In genomic region chr10:103917326-103918052, GRCh38 we compare ENCODE assay signal across 8 cellular contexts. TPM values are rescaled to one million over a fixed set of nuclear protein-coding genes. Genes with fewer than 3 reads are reported as not detected.
DNase-seq lines count a peak whose midpoint lies in the region; ATAC-seq and TF ChIP-seq lines count a peak whose summit lies in the region.

No MANE protein-coding gene starts in this region.

- no peak for DNase-seq in activated T-cell treated with anti-CD3 and anti-CD28 coated beads, Interleukin-2, amount 50 U/mL, for 24 hours
- no peak for DNase-seq in activated T-cell treated with anti-CD3 and anti-CD28 coated beads, Interleukin-2, amount 50 U/mL, for 48 hours
- DNase-seq in OCI-LY7 (ENCODE audit: low spot score) = peak; percentile 55
- no peak for DNase-seq in cardiac fibroblast (ENCODE audit: low read depth in 2 of 2)
- no peak for DNase-seq in left lobe of liver (ENCODE audit: low spot score)
- DNase-seq in stimulated activated naive CD8-positive, alpha-beta T cell treated with anti-CD3 and anti-CD28 coated beads, Interleukin-15, amount 100 ng/mL, for 72 hours = no peak
- no peak for DNase-seq in epidermal melanocyte (ENCODE audit: insufficient read length, low spot score)

- CTCF ChIA-PET in OCI-LY7 (lab: Charles Lee; ENCODE audit: unreplicated experiment) = interaction anchor here (0.5 to 1.2 kb wide), 2 partner anchors 53 to 167 kb away, joined by 3 to 5 read pairs; no protein-coding TSS in a partner anchor

- H4K20me1 ChIP-seq in OCI-LY7 (ENCODE audit: insufficient read depth, low read length) = no peaks in the 10 kb centered on the region

- peaks cover 9% of the 10 kb centered on the region for H3K9me3 Mint-ChIP-seq in activated T-cell treated with anti-CD3 and anti-CD28 coated beads, Interleukin-2, amount 50 U/mL, for 24 hours
- peaks cover 7 to 8% of the 10 kb centered on the region in 2 donors for H3K9me3 Mint-ChIP-seq in stimulated activated naive CD8-positive, alpha-beta T cell treated with anti-CD3 and anti-CD28 coated beads, Interleukin-15, amount 100 ng/mL, for 72 hours

- TF ChIP-seq CTCF in OCI-LY7 (conservative IDR thresholded peaks at IDR 0.05; ENCODE audit: low read length) = no peak
- no peak for TF ChIP-seq CTCF in cardiac fibroblast (IDR thresholded peaks at IDR 0.05; ENCODE audit: low read depth, low read length)

- H3K4me3 ChIP-seq in OCI-LY7 (ENCODE audit: low read depth, low read length, poor library complexity, severe bottlenecking) (peak overlapping the region; percentile 75), cardiac fibroblast (replicated peaks in 1 of 2; ENCODE audit: low read depth in 2 of 2, low read length in 2 of 2) (peak overlapping the region; percentile 73 to 74)

- H3K9me3 ChIP-seq in OCI-LY7 (ENCODE audit: low read length) = peaks cover 15% of the 10 kb centered on the region

- POLR2A ChIA-PET in OCI-LY7 (lab: Charles Lee) = interaction anchor here (0.6 to 1.7 kb wide), 7 partner anchors 50 to 530 kb away, joined by 3 to 11 read pairs (median 5); partner anchors contain the start of gene SFR1

- peaks cover 47% of the 10 kb centered on the region for H3K4me1 Mint-ChIP-seq in activated T-cell treated with anti-CD3 and anti-CD28 coated beads, Interleukin-2, amount 50 U/mL, for 24 hours (ENCODE audit: low read depth)
- H3K4me1 Mint-ChIP-seq in stimulated activated naive CD8-positive, alpha-beta T cell treated with anti-CD3 and anti-CD28 coated beads, Interleukin-15, amount 100 ng/mL, for 72 hours = peaks cover 41% of the 10 kb centered on the region

- H3K27ac Mint-ChIP-seq in activated T-cell treated with anti-CD3 and anti-CD28 coated beads, Interleukin-2, amount 50 U/mL, for 24 hours = peak overlapping the region; percentile 97
- H3K27ac Mint-ChIP-seq in stimulated activated naive CD8-positive, alpha-beta T cell treated with anti-CD3 and anti-CD28 coated beads, Interleukin-15, amount 100 ng/mL, for 72 hours = peak overlapping the region; percentile 79 to 95

- peaks cover 15% of the 10 kb centered on the region; the same call in 1 of the 2 replicates for H3K79me2 ChIP-seq in OCI-LY7 (ENCODE audit: insufficient read depth, low read depth, low read length)

- H3K4me2 ChIP-seq in OCI-LY7 (ENCODE audit: low read length) = peak overlapping the region; percentile 99

- BruUV-seq in OCI-LY7 (replicated peaks; lab: Mats Ljungman, UMichigan) = no TSS peak

- H3K4me3 Mint-ChIP-seq in activated T-cell treated with anti-CD3 and anti-CD28 coated beads, Interleukin-2, amount 50 U/mL, for 24 hours = peak overlapping the region; percentile 91
- peak overlapping the region; percentile 92 to 96 for H3K4me3 Mint-ChIP-seq in stimulated activated naive CD8-positive, alpha-beta T cell treated with anti-CD3 and anti-CD28 coated beads, Interleukin-15, amount 100 ng/mL, for 72 hours

- ATAC-seq in HG02885 (IDR thresholded peaks at IDR 0.05; ENCODE audit: poor library complexity, unreplicated experiment) = peak; percentile 10
- peak; percentile 44 for ATAC-seq in left lobe of liver
- peak; percentile 16 for ATAC-seq in stimulated activated naive CD8-positive, alpha-beta T cell treated with anti-CD3 and anti-CD28 coated beads, Interleukin-15, amount 100 ng/mL, for 72 hours

- peaks cover 47% of the 10 kb centered on the region for H3K36me3 Mint-ChIP-seq in activated T-cell treated with anti-CD3 and anti-CD28 coated beads, Interleukin-2, amount 50 U/mL, for 24 hours (ENCODE audit: low read depth)

- H3K9me2 ChIP-seq in OCI-LY7 (ENCODE audit: insufficient read depth, low read length) = no peaks in the 10 kb centered on the region

- H3K27me3 Mint-ChIP-seq in activated T-cell treated with anti-CD3 and anti-CD28 coated beads, Interleukin-2, amount 50 U/mL, for 24 hours = no peaks in the 10 kb centered on the region
- H3K27me3 Mint-ChIP-seq in stimulated activated naive CD8-positive, alpha-beta T cell treated with anti-CD3 and anti-CD28 coated beads, Interleukin-15, amount 100 ng/mL, for 72 hours = no peaks in the 10 kb centered on the region

- H2AFZ ChIP-seq in OCI-LY7 (ENCODE audit: low read length) = peak overlapping the region; percentile 75

- peak overlapping the region; percentile 41 for H3K27ac ChIP-seq in OCI-LY7 (ENCODE audit: low read depth, low read length, poor library complexity, severe bottlenecking)

- H3K36me3 ChIP-seq in OCI-LY7 (ENCODE audit: insufficient read depth, low read length) = peaks cover 18% of the 10 kb centered on the region

- peaks cover 28% of the 10 kb centered on the region for H3K4me1 ChIP-seq in OCI-LY7 (ENCODE audit: insufficient read depth, low read length, poor library complexity, severe bottlenecking)

- intact Hi-C loops in OCI-LY7 (cut with micrococcal nuclease; ENCODE audit: unreplicated experiment) = loop anchor here (1.0 to 10.0 kb wide), 3 partner anchors 49 to 427 kb away; partner anchors contain the start of gene SLK

RNA-seq across cellular contexts. Expression of gene STN1, which starts 0.5 kb away (rescaled TPM):
- 19.5 and 20.9 TPM in 2 replicates for total RNA-seq in OCI-LY7 (2014; rRNA removed; shearing (Covaris generic))
- 24.3 and 24.5 TPM in 2 replicates for total RNA-seq in OCI-LY7 (2022)
- 5.8 TPM for total RNA-seq in left lobe of liver

RNA-seq across cellular contexts. Expression of gene SLK, which starts 49.5 kb away (rescaled TPM):
- 19.0 and 19.9 TPM in 2 replicates for total RNA-seq in OCI-LY7 (2014; rRNA removed; shearing (Covaris generic))
- total RNA-seq in OCI-LY7 (2022) (19.4 and 21.2 TPM in 2 replicates), left lobe of liver (8.7 TPM)
